Comparison of ENCODE assay signal across 9 cellular contexts in genomic region chrX:51144828-51145442, GRCh38.
DNase-seq lines count a peak whose midpoint lies in the region; ATAC-seq, FAIRE-seq and TF ChIP-seq lines count a peak whose summit lies in the region.
"Had no signal": no experiment of that assay in that cellular context is flagged by ENCODE, and none has a peak within 500 bp of the region (broad histone marks: within the 10 kb centered on the region; RNA-seq: fewer than 3 reads in every experiment).

No MANE protein-coding gene starts in this region.

- peak; percentile 61 for TF ChIP-seq CTCF in cardiac muscle cell (IDR thresholded peaks at IDR 0.05; ENCODE audit: low read depth, low read length)
- TF ChIP-seq CTCF in keratinocyte (optimal IDR thresholded peaks at IDR 0.05 in 1 of 3, IDR thresholded peaks at IDR 0.05 in 1 of 3, conservative IDR thresholded peaks at IDR 0.05 in 1 of 3; ENCODE audit: extremely low read depth in 1 of 3, insufficient read depth in 2 of 3, low read length in 3 of 3): peak; percentile 63 to 79 (median 73)

- no peaks in the 10 kb centered on the region for H4K20me1 ChIP-seq in keratinocyte (ENCODE audit: control insufficient read depth, extremely low read depth, insufficient read depth, low read length)

- H3K27ac ChIP-seq in cardiac muscle cell (no peak overlapping the region), keratinocyte (ENCODE audit: control insufficient read depth, insufficient read depth, low read length) (no peak overlapping the region)
- H3K27ac ChIP-seq: thoracic aorta had no signal

- no peaks in the 10 kb centered on the region for H3K79me2 ChIP-seq in keratinocyte (ENCODE audit: control insufficient read depth, insufficient read depth, low read length)

- ATAC-seq in left cardiac atrium: no peak
- ATAC-seq in HG02938 (IDR thresholded peaks at IDR 0.05; ENCODE audit: unreplicated experiment): no peak

- H2AFZ ChIP-seq in keratinocyte (ENCODE audit: control insufficient read depth, low read length): no peak overlapping the region

- FAIRE-seq in keratinocyte (lab: Jason Lieb, UNC): no peak

- POLR2A ChIA-PET in HEK293T (lab: Yijun Ruan, JAX): no interaction called here

- H3K4me3 ChIP-seq in cardiac muscle cell: no peak overlapping the region
- no peak overlapping the region for H3K4me3 ChIP-seq in keratinocyte (ENCODE audit: control insufficient read depth in 2 of 3, extremely low read depth in 1 of 3, insufficient read depth in 2 of 3, low read depth in 1 of 3, low read length in 3 of 3)
- H3K4me3 ChIP-seq: thoracic aorta had no signal

- intact Hi-C loops in left cardiac atrium (cut with DNase I): loop anchor here in 1 of 2 donors (5.0 kb wide), 1 partner anchor 312 kb away; no protein-coding TSS in a partner anchor

- no peaks in the 10 kb centered on the region for H3K36me3 ChIP-seq in cardiac muscle cell
- no peaks in the 10 kb centered on the region for H3K36me3 ChIP-seq in keratinocyte (ENCODE audit: control insufficient read depth in 2 of 2, extremely low read depth in 1 of 2, insufficient read depth in 2 of 2, low read length in 2 of 2)
- H3K36me3 ChIP-seq: thoracic aorta had no signal

- H3K9me1 ChIP-seq in keratinocyte (ENCODE audit: control insufficient read depth, extremely low read depth, insufficient read depth, low read length): no peaks in the 10 kb centered on the region

- H3K9ac ChIP-seq in keratinocyte (ENCODE audit: control insufficient read depth, extremely low read depth, insufficient read depth, low read length): no peak overlapping the region

- CTCF ChIA-PET in HEK293T (lab: Yijun Ruan, JAX): no interaction called here

- no peak overlapping the region for H3K4me2 ChIP-seq in keratinocyte (ENCODE audit: control insufficient read depth, extremely low read depth, insufficient read depth, low read depth, low read length)

- peak; percentile 40 to 71 for DNase-seq in cardiac muscle cell (ENCODE audit: low read depth in 1 of 2, low spot score in 1 of 2)
- DNase-seq in left cardiac atrium: no peak
- DNase-seq in HEK293T (ENCODE audit: extremely low spot score): peak; percentile 57
- peak; percentile 3 for DNase-seq in NCI-H2171 (lab: John Stamatoyannopoulos, UW)
- DNase-seq in activated naive CD4-positive, alpha-beta T cell treated with anti-CD3 and anti-CD28 coated beads, Interleukin-2, amount 50 U/mL, for 16 hours: peak; percentile 14
- DNase-seq in keratinocyte (ENCODE audit: low read depth, low spot score): no peak
- peak; percentile 18 for DNase-seq in superior temporal gyrus (ENCODE audit: extremely low spot score)

- H3K27me3 ChIP-seq in cardiac muscle cell (no peaks in the 10 kb centered on the region), keratinocyte (ENCODE audit: control insufficient read depth, extremely low read depth, insufficient read depth, low read length) (no peaks in the 10 kb centered on the region)

- H3K9me3 ChIP-seq in cardiac muscle cell (ENCODE audit: low read depth) (no peaks in the 10 kb centered on the region), keratinocyte (ENCODE audit: control insufficient read depth, low read depth, low read length) (no peaks in the 10 kb centered on the region)
- H3K9me3 ChIP-seq: thoracic aorta had no signal

- dilution Hi-C loops in keratinocyte (cut with MboI; ENCODE audit: extremely low pct_ligation_motif_present, low sequenced_read_pairs): no loop called here

- H3K4me1 ChIP-seq in cardiac muscle cell (ENCODE audit: low read depth): no peaks in the 10 kb centered on the region
- H3K4me1 ChIP-seq in keratinocyte (ENCODE audit: control insufficient read depth, extremely low read depth, insufficient read depth, low read length): no peaks in the 10 kb centered on the region

TF ChIP-seq in HEK293T, 16 proteins besides CTCF, POLR2A, EP300 and RAD21:
- no peak for TF ChIP-seq SUZ12 (IDR thresholded peaks at IDR 0.05)
- no peak for TF ChIP-seq LEF1 (IDR thresholded peaks at IDR 0.05; ENCODE audit: borderline replicate concordance)
- TF ChIP-seq ARNT (IDR thresholded peaks at IDR 0.05): no peak
- no peak for TF ChIP-seq ELF4 (IDR thresholded peaks at IDR 0.05)
- no peak for TF ChIP-seq ZNF384 (IDR thresholded peaks at IDR 0.05)
- TF ChIP-seq FOXA1 (IDR thresholded peaks at IDR 0.05): no peak
- no peak for TF ChIP-seq L3MBTL2 (conservative IDR thresholded peaks at IDR 0.05)
- TF ChIP-seq FOXK2 (IDR thresholded peaks at IDR 0.05): no peak
- TF ChIP-seq TARDBP (IDR thresholded peaks at IDR 0.05): no peak
- TF ChIP-seq BHLHE40 (IDR thresholded peaks at IDR 0.05; ENCODE audit: borderline replicate concordance): no peak
- TF ChIP-seq SP1 (IDR thresholded peaks at IDR 0.05): no peak
- no peak for TF ChIP-seq NFRKB (IDR thresholded peaks at IDR 0.05)
- TF ChIP-seq PKNOX1 (IDR thresholded peaks at IDR 0.05): no peak
- TF ChIP-seq HDGF (IDR thresholded peaks at IDR 0.05; ENCODE audit: borderline replicate concordance): no peak
- TF ChIP-seq CTBP1 (IDR thresholded peaks at IDR 0.05; ENCODE audit: borderline replicate concordance): no peak
- no peak for TF ChIP-seq FOXM1 (IDR thresholded peaks at IDR 0.05; ENCODE audit: borderline replicate concordance)

Comparison
In these comparisons a context has a peak if more than half of its experiments do, and no peak if none do; other contexts are left out.
1. DNase-seq: peak in cardiac muscle cell (2 of 2), HEK293T (single experiment), NCI-H2171 (single experiment), activated naive CD4-positive, alpha-beta T cell treated with anti-CD3 and anti-CD28 coated beads, Interleukin-2, amount 50 U/mL, for 16 hours (single experiment) and superior temporal gyrus (single experiment); none in left cardiac atrium (single experiment) and keratinocyte (single experiment).